Comparison of ENCODE assay signal across 8 cellular contexts in genomic region chr9:35733109-35733541, GRCh38. TPM values are rescaled to one million over a fixed set of nuclear protein-coding genes. Genes with fewer than 3 reads are reported as not detected.
DNase-seq lines count a peak whose midpoint lies in the region; ATAC-seq, FAIRE-seq and TF ChIP-seq lines count a peak whose summit lies in the region.

No MANE protein-coding gene starts in this region.

- H3K4me2 ChIP-seq in BLaER1 treated with 17β-estradiol and CSF1 and Interleukin-3, amounts not matched to agents 10 nM and 100 nM, result peak overlapping the region; percentile 90 to 99 (median 96)

- no peak for DNase-seq in GM18507 (ENCODE audit: extremely low spot score, insufficient read length, low read depth)
- DNase-seq in NCI-H526 treated with DMSO at 0.1 percent for 48 hours (lab: John Stamatoyannopoulos, UW), result peak; percentile 66
- DNase-seq in astrocyte of the cerebellum (ENCODE audit: low read depth), result peak; percentile 19
- no peak for DNase-seq in kidney
- DNase-seq in testis, result peak; percentile 25
- DNase-seq in left lobe of liver (ENCODE audit: low spot score), result no peak

- H3K27ac ChIP-seq in BLaER1 treated with 17β-estradiol and CSF1 and Interleukin-3, amounts not matched to agents 10 nM and 100 nM, result peak overlapping the region; percentile 45 to 90 (median 71); a peak in 21 of 22 replicates
- H3K27ac ChIP-seq in kidney (ENCODE audit: low read depth in 2 of 2, low read length in 2 of 2) (peak overlapping the region; percentile 97 to 98), testis (peak overlapping the region; percentile 71 to 97)

- H3K27me3 ChIP-seq in BLaER1 treated with 17β-estradiol and CSF1 and Interleukin-3, amounts not matched to agents 10 nM and 100 nM, result no peaks in the 10 kb centered on the region
- no peaks in the 10 kb centered on the region for H3K27me3 ChIP-seq in testis

- peaks cover 27 to 53% (median 38%) of the 10 kb centered on the region in 11 experiments for H3K36me3 ChIP-seq in BLaER1 treated with 17β-estradiol and CSF1 and Interleukin-3, amounts not matched to agents 10 nM and 100 nM
- H3K36me3 ChIP-seq in kidney (ENCODE audit: control insufficient read depth in 1 of 2, insufficient read depth in 2 of 2, low read length in 2 of 2) (peaks cover 24 to 39% of the 10 kb centered on the region in 2 donors), testis (ENCODE audit: low read depth, missing control alignments) (no peaks in the 10 kb centered on the region)

- 3 to 7% methylated on average over 3 of the region's 3 CpGs for WGBS in testis, 2 donors

- H4K20me1 ChIP-seq in BLaER1 treated with 17β-estradiol and CSF1 and Interleukin-3, amounts not matched to agents 10 nM and 100 nM, result peaks cover 16 to 62% (median 32%) of the 10 kb centered on the region in 11 experiments

- no peaks in the 10 kb centered on the region for H3K9me3 ChIP-seq in BLaER1 treated with 17β-estradiol and CSF1 and Interleukin-3, amounts not matched to agents 10 nM and 100 nM (replicated peaks in 1 of 11)
- no peaks in the 10 kb centered on the region for H3K9me3 ChIP-seq in kidney (ENCODE audit: control insufficient read depth in 1 of 2, low read length in 2 of 2)
- no peaks in the 10 kb centered on the region for H3K9me3 ChIP-seq in testis

- FAIRE-seq in GM18507 (lab: Jason Lieb, UNC), result peak; percentile 59
- FAIRE-seq in kidney (lab: Jason Lieb, UNC), result no peak

- peak overlapping the region; percentile 73 to 94 (median 81) for H3K4me3 ChIP-seq in BLaER1 treated with 17β-estradiol and CSF1 and Interleukin-3, amounts not matched to agents 10 nM and 100 nM
- peak overlapping the region; percentile 88 for H3K4me3 ChIP-seq in astrocyte of the cerebellum (ENCODE audit: low read depth, low read length)
- peak overlapping the region; percentile 94 for H3K4me3 ChIP-seq in kidney (ENCODE audit: low read length in 2 of 2)
- H3K4me3 ChIP-seq in testis, result peak overlapping the region; percentile 70 to 95

- intact Hi-C loops in kidney (cut with DNase I), result no loop called here
- intact Hi-C loops in testis (cut with DNase I; ENCODE audit: low total_unique reads), result loop anchor here (10.0 kb wide), 1 partner anchor 82 kb away; the partner anchor contains the start of genes HINT2 and SPAG8

- ATAC-seq in left lobe of liver (no peak), GM21825 (IDR thresholded peaks at IDR 0.05; ENCODE audit: unreplicated experiment) (no peak)

- TF ChIP-seq CTCF in astrocyte of the cerebellum (IDR thresholded peaks at IDR 0.05; ENCODE audit: low read depth, low read length, missing control alignments) (peak; percentile 23), kidney (IDR thresholded peaks at IDR 0.05; ENCODE audit: borderline replicate concordance, extremely low read depth, insufficient read depth) (no peak), testis (IDR thresholded peaks at IDR 0.05) (no peak)

- peaks cover 48 to 74% (median 64%) of the 10 kb centered on the region in 10 experiments for H3K4me1 ChIP-seq in BLaER1 treated with 17β-estradiol and CSF1 and Interleukin-3, amounts not matched to agents 10 nM and 100 nM
- peaks cover 43% of the 10 kb centered on the region in 2 donors for H3K4me1 ChIP-seq in kidney (ENCODE audit: control insufficient read depth in 1 of 2, insufficient read depth in 1 of 2, low read depth in 1 of 2, low read length in 2 of 2)
- H3K4me1 ChIP-seq in testis, result peaks cover 43% of the 10 kb centered on the region

- in situ Hi-C loops in astrocyte of the cerebellum (cut with HindIII; ENCODE audit: low sequenced_read_pairs), result no loop called here

- peak overlapping the region; percentile 83 to 93 (median 89) for H3K9ac ChIP-seq in BLaER1 treated with 17β-estradiol and CSF1 and Interleukin-3, amounts not matched to agents 10 nM and 100 nM
- peak overlapping the region; percentile 96 to 97 for H3K9ac ChIP-seq in kidney (ENCODE audit: low read length in 2 of 2)

- TF ChIP-seq POLR2A in testis (IDR thresholded peaks at IDR 0.05), result no peak

RNA-seq across cellular contexts. Expression of gene CREB3, which starts 0.7 kb away (rescaled TPM):
- total RNA-seq in kidney, result 40.5 TPM
- polyA plus RNA-seq in kidney (ENCODE audit: insufficient read depth, low read depth, low replicate concordance), result 52.0 TPM
- 10 to 100 TPM; 51.2 to 63.1 TPM for total RNA-seq in testis
- 85.0 TPM for polyA plus RNA-seq in testis (ENCODE audit: insufficient read depth, low read depth, low replicate concordance)
- total RNA-seq in left lobe of liver, result 13.9 TPM

RNA-seq across cellular contexts. Expression of gene TLN1, which starts 1.1 kb away (rescaled TPM):
- total RNA-seq in kidney (376 TPM), testis (100 to 1,000 TPM; 134 to 201 TPM), left lobe of liver (107 TPM)
- polyA plus RNA-seq in kidney (ENCODE audit: insufficient read depth, low read depth, low replicate concordance) (71.7 TPM), testis (ENCODE audit: insufficient read depth, low read depth, low replicate concordance) (171 TPM)

RNA-seq across cellular contexts. Expression of gene GBA2, which starts 15.9 kb away (rescaled TPM):
- total RNA-seq in kidney (93.2 TPM), testis (10 to 100 TPM; 66.5 to 77.1 TPM), left lobe of liver (44.0 TPM)
- polyA plus RNA-seq in kidney (ENCODE audit: insufficient read depth, low read depth, low replicate concordance) (83.2 TPM), testis (ENCODE audit: insufficient read depth, low read depth, low replicate concordance) (51.3 TPM)

RNA-seq across cellular contexts. Expression of gene RGP1, which starts 16.0 kb away (rescaled TPM):
- 39.2 TPM for total RNA-seq in kidney
- 11.0 TPM for polyA plus RNA-seq in kidney (ENCODE audit: insufficient read depth, low read depth, low replicate concordance)
- 10 to 100 TPM; 21.1 to 21.4 TPM for total RNA-seq in testis
- 23.9 TPM for polyA plus RNA-seq in testis (ENCODE audit: insufficient read depth, low read depth, low replicate concordance)
- 14.5 TPM for total RNA-seq in left lobe of liver

RNA-seq across cellular contexts. Expression of gene MSMP, which starts 21.0 kb away (rescaled TPM):
- total RNA-seq in kidney (0.47 TPM), testis (1 to 10 TPM in 1 of 2 donors, not detected in 1; 1.7 TPM), left lobe of liver (1.5 TPM)
- polyA plus RNA-seq in kidney (ENCODE audit: insufficient read depth, low read depth, low replicate concordance) (not detected), testis (ENCODE audit: insufficient read depth, low read depth, low replicate concordance) (1.9 TPM)

Comparison
In these comparisons a context has a peak if more than half of its experiments do, and no peak if none do; other contexts are left out.
1. DNase-seq: peak in NCI-H526 treated with DMSO at 0.1 percent for 48 hours (single experiment), astrocyte of the cerebellum (single experiment) and testis (single experiment); none in GM18507 (single experiment), kidney (single experiment) and left lobe of liver (single experiment).
2. Peak in every context shown above with its lines, with median percentiles within 50 percentile points of each other: H3K27ac ChIP-seq and H3K4me3 ChIP-seq.